ENCODE assay signal across 16 cellular contexts in the genomic region with DNA sequence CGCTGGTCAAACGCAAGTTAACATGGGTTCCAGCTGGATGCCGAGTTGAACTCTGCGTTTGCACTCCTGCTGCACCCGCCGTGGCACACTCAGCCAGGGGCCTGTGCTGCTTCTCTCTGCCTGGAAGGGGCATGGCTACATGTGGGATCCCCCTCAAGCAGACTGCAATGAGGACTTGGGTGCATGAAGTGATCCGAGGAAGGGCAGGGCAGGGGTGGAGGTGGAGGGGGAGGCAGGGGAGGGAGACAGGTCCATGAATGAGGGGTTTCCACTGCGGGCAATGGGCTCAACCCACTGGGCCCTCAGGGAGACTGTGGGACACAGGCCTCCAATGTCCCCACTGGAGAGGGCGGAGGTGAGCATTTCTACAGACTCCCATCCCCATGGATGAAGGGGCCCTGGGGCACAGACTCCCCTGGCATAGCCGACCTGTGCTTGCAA.
DNase-seq lines count a peak whose midpoint lies in the region; ATAC-seq and TF ChIP-seq lines count a peak whose summit lies in the region.
"Had no signal": no experiment of that assay in that cellular context is flagged by ENCODE, and none has a peak within 500 bp of the region (broad histone marks: within the 10 kb centered on the region; RNA-seq: fewer than 3 reads in every experiment).

No MANE protein-coding gene starts in this region.

- peak overlapping the region; percentile 6 for H3K4ac ChIP-seq in neuronal stem cell (ENCODE audit: low read length)

- ATAC-seq in Right ventricle myocardium inferior (no peak), Right ventricle myocardium superior (ENCODE audit: poor library complexity) (no peak), HG03565 (IDR thresholded peaks at IDR 0.05; ENCODE audit: unreplicated experiment) (no peak), HG03457 (IDR thresholded peaks at IDR 0.05; ENCODE audit: unreplicated experiment) (no peak)

- no peak overlapping the region for H3K4me3 ChIP-seq in neuronal stem cell (ENCODE audit: low read length in 2 of 2)
- no peak overlapping the region for H3K4me3 ChIP-seq in uterus
- H3K4me3 ChIP-seq in thyroid gland (replicated peaks in 1 of 3): no peak overlapping the region
- H3K4me3 ChIP-seq: adrenal gland, neural progenitor cell had no signal

- no CpG with 5 or more reads among the region's 10 CpGs for WGBS in neuronal stem cell (ENCODE audit: extremely low coverage in 2 of 2, insufficient read length in 2 of 2, insufficient replicate concordance in 1 of 2), 2 donors
- 92 to 96% methylated on average over 10 of the region's 10 CpGs for WGBS in thyroid gland, 2 donors

- H3K14ac ChIP-seq in neuronal stem cell (ENCODE audit: low read length): no peak overlapping the region

- H3K79me1 ChIP-seq in neuronal stem cell (ENCODE audit: low read depth, low read length): peaks cover 2% of the 10 kb centered on the region

- H3K23ac ChIP-seq in neuronal stem cell (ENCODE audit: low read depth, low read length, poor library complexity): peak overlapping the region; percentile 73

- peak overlapping the region; percentile 3 for H2BK5ac ChIP-seq in neuronal stem cell (ENCODE audit: low read length)

- H3K4me1 ChIP-seq in neuronal stem cell (ENCODE audit: control insufficient read depth in 2 of 2, insufficient read depth in 1 of 2, low read depth in 1 of 2, low read length in 2 of 2) (peaks cover 2 to 3% of the 10 kb centered on the region in 2 donors), uterus (peaks cover 0 to 16% of the 10 kb centered on the region in 2 donors), thyroid gland (peaks cover 0 to 10% of the 10 kb centered on the region in 2 donors)
- H3K4me1 ChIP-seq: adrenal gland had no signal

- H3K9ac ChIP-seq in neuronal stem cell (ENCODE audit: low read depth, low read length, poor library complexity): no peak overlapping the region
- H3K9ac ChIP-seq: neural progenitor cell had no signal

- no peak overlapping the region for H3K4me2 ChIP-seq in neuronal stem cell (ENCODE audit: insufficient read depth, low read length, poor library complexity, severe bottlenecking)
- H3K4me2 ChIP-seq: neural progenitor cell had no signal

- no peak overlapping the region for H4K8ac ChIP-seq in neuronal stem cell (ENCODE audit: low read depth, low read length)

- TF ChIP-seq CTCF in uterus (IDR thresholded peaks at IDR 0.05) (no peak), thyroid gland (IDR thresholded peaks at IDR 0.05) (no peak)

- peak overlapping the region; percentile 58 for H2BK15ac ChIP-seq in neuronal stem cell (ENCODE audit: low read length)

- TF ChIP-seq POLR2A in uterus (IDR thresholded peaks at IDR 0.05): no peak
- no peak for TF ChIP-seq POLR2A in thyroid gland (IDR thresholded peaks at IDR 0.05)

- H3K27me3 ChIP-seq in neuronal stem cell (ENCODE audit: control insufficient read depth in 3 of 3, insufficient read depth in 3 of 3, low read depth in 1 of 3, low read length in 3 of 3): no peaks in the 10 kb centered on the region
- no peaks in the 10 kb centered on the region for H3K27me3 ChIP-seq in uterus
- no peaks in the 10 kb centered on the region for H3K27me3 ChIP-seq in thyroid gland
- H3K27me3 ChIP-seq: adrenal gland, neural progenitor cell had no signal

- H3K18ac ChIP-seq in neuronal stem cell (ENCODE audit: low read length): peak overlapping the region; percentile 89

- intact Hi-C loops in Right ventricle myocardium inferior (cut with DNase I) (loop anchor here (2.0 kb wide), 1 partner anchor 31 kb away; no protein-coding TSS in a partner anchor), Right ventricle myocardium superior (cut with DNase I) (loop anchor here (10.0 kb wide), 1 partner anchor 281 kb away; no protein-coding TSS in a partner anchor), uterus (cut with DNase I; ENCODE audit: low total_unique reads) (no loop called here), thyroid gland (cut with DNase I) (no loop called here)

- no peaks in the 10 kb centered on the region for H3K9me3 ChIP-seq in neuronal stem cell (replicated peaks in 1 of 2; ENCODE audit: control insufficient read depth in 2 of 2, insufficient read depth in 1 of 2, low read depth in 1 of 2, low read length in 2 of 2)
- no peaks in the 10 kb centered on the region for H3K9me3 ChIP-seq in uterus
- H3K9me3 ChIP-seq in thyroid gland: no peaks in the 10 kb centered on the region
- H3K9me3 ChIP-seq: adrenal gland had no signal

- no peak overlapping the region for H2AFZ ChIP-seq in neuronal stem cell (ENCODE audit: low read length)
- H2AFZ ChIP-seq: neural progenitor cell had no signal

- H2BK120ac ChIP-seq in neuronal stem cell (ENCODE audit: low read depth, low read length): no peak overlapping the region

- peak overlapping the region; percentile 70 for H2AK5ac ChIP-seq in neuronal stem cell (ENCODE audit: low read depth, low read length)

- H3K27ac ChIP-seq in caudate nucleus (ENCODE audit: low read depth, low read length) (peak overlapping the region; percentile 52), neuronal stem cell (replicated peaks; ENCODE audit: low read length) (no peak overlapping the region), uterus (peak overlapping the region; percentile 74 to 75), thyroid gland (no peak overlapping the region)
- H3K27ac ChIP-seq: neural progenitor cell had no signal

- H2BK12ac ChIP-seq in neuronal stem cell (ENCODE audit: low read length): peak overlapping the region; percentile 58

- DNase-seq in Right ventricle myocardium inferior (ENCODE audit: missing footprints) (peak; percentile 31), Right ventricle myocardium superior (no peak), caudate nucleus (lab: John Stamatoyannopoulos, UW) (no peak), neuronal stem cell (ENCODE audit: low spot score) (no peak), uterus (peak; percentile 12 to 13), thyroid gland (no peak)
- DNase-seq: cerebellar nuclear complex; foreskin melanocyte; mesendoderm; NCI-H2029; NCI-H524 treated with DMSO at 0.1 percent for 48 hours; stimulated activated CD4-positive, alpha-beta T cell treated with anti-CD3 and anti-CD28 coated beads, Interleukin-4, amount 100 ng/mL, for 24 hours had no signal

- H4K91ac ChIP-seq in neuronal stem cell (ENCODE audit: low read depth, low read length, poor library complexity): no peak overlapping the region

- H3K36me3 ChIP-seq in neuronal stem cell (replicated peaks in 1 of 2; ENCODE audit: control insufficient read depth in 2 of 2, insufficient read depth in 2 of 2, low read length in 2 of 2) (no peaks in the 10 kb centered on the region), uterus (no peaks in the 10 kb centered on the region), thyroid gland (no peaks in the 10 kb centered on the region)
- H3K36me3 ChIP-seq: adrenal gland, neural progenitor cell had no signal

Comparison
In these comparisons a context has a peak if more than half of its experiments do, and no peak if none do; other contexts are left out.
1. DNase-seq: peak in Right ventricle myocardium inferior (single experiment) and uterus (2 of 2); none in Right ventricle myocardium superior (single experiment), caudate nucleus (0 of 61), neuronal stem cell (single experiment) and thyroid gland (0 of 2).
2. H3K27ac ChIP-seq: peak in caudate nucleus (single experiment) and uterus (2 of 2); none in neuronal stem cell (single experiment) and thyroid gland (0 of 3).
3. intact Hi-C loops: an anchor here in Right ventricle myocardium inferior (2.0 kb wide) and Right ventricle myocardium superior (10.0 kb wide); none called in uterus and thyroid gland.